In genomic region chr6:41247882-41248707, GRCh38 we compare ENCODE assay signal across 21 cellular contexts. TPM values are rescaled to one million over a fixed set of nuclear protein-coding genes. Genes with fewer than 3 reads are reported as not detected.
DNase-seq lines count a peak whose midpoint lies in the region; ATAC-seq, FAIRE-seq and TF ChIP-seq lines count a peak whose summit lies in the region.
"Had no signal": no experiment of that assay in that cellular context is flagged by ENCODE, and none has a peak within 500 bp of the region (broad histone marks: within the 10 kb centered on the region; RNA-seq: fewer than 3 reads in every experiment).

No MANE protein-coding gene starts in this region.

- H3K27ac ChIP-seq in GM12878 (ENCODE audit: control insufficient read depth, insufficient read depth) = no peak overlapping the region
- H3K27ac ChIP-seq: BLaER1 treated with 17β-estradiol and CSF1 and Interleukin-3, amounts not matched to agents 10 nM and 100 nM; HL-60; PC-9 had no signal

- H3K27me3 ChIP-seq in GM12878 (replicated peaks in 1 of 2; ENCODE audit: control insufficient read depth in 2 of 2, insufficient read depth in 2 of 2, low read length in 1 of 2) = no peaks in the 10 kb centered on the region
- H3K27me3 ChIP-seq: BLaER1 treated with 17β-estradiol and CSF1 and Interleukin-3, amounts not matched to agents 10 nM and 100 nM had no signal

- no peak overlapping the region for H3K4me2 ChIP-seq in GM12878 (ENCODE audit: control insufficient read depth, insufficient read depth)
- H3K4me2 ChIP-seq: BLaER1 treated with 17β-estradiol and CSF1 and Interleukin-3, amounts not matched to agents 10 nM and 100 nM; PC-9 had no signal

- H3K36me3 ChIP-seq in GM12878 (ENCODE audit: control insufficient read depth in 2 of 2, insufficient read depth in 2 of 2, low read length in 1 of 2) = no peaks in the 10 kb centered on the region

- no peak overlapping the region for H2AFZ ChIP-seq in GM12878 (ENCODE audit: control insufficient read depth, low read depth, low read length)
- H2AFZ ChIP-seq: PC-9 had no signal

- no peak for TF ChIP-seq CTCF in GM12878 (IDR thresholded peaks at IDR 0.05 in 2 of 3, conservative IDR thresholded peaks at IDR 0.05 in 1 of 3; ENCODE audit: control insufficient read depth in 2 of 3, extremely low read depth in 1 of 3, insufficient read depth in 1 of 3, low read depth in 3 of 3, low read length in 3 of 3)

- POLR2A ChIA-PET in activated naive CD8-positive, alpha-beta T cell treated with anti-CD3 and anti-CD28 coated beads, Interleukin-2, amount 10 ng/mL, durations not matched to agents 7 days and 5 days (lab: Charles Lee) = no interaction called here
- POLR2A ChIA-PET in GM12878 (lab: Charles Lee) = no interaction called here

- no peaks in the 10 kb centered on the region for H3K9me3 ChIP-seq in GM12878 (replicated peaks; ENCODE audit: control insufficient read depth, insufficient read depth, low read length)

- SMC1A ChIA-PET in GM12878 (lab: Charles Lee; ENCODE audit: uncharacterized antibody, unreplicated experiment) = no interaction called here

- CTCF ChIA-PET in GM12878 (lab: Yijun Ruan, JAX) = no interaction called here

- in situ Hi-C loops in GM12878 (cut with MboI) = no loop called here

- no peak for TF ChIP-seq RAD21 in GM12878 (IDR thresholded peaks at IDR 0.05; ENCODE audit: insufficient read depth, low read depth, low read length)

- H3K79me2 ChIP-seq in GM12878 (ENCODE audit: control insufficient read depth, insufficient read depth, low read length) = no peaks in the 10 kb centered on the region

- no peak overlapping the region for H3K9ac ChIP-seq in GM12878 (ENCODE audit: control insufficient read depth, insufficient read depth, low read length)
- H3K9ac ChIP-seq: BLaER1 treated with 17β-estradiol and CSF1 and Interleukin-3, amounts not matched to agents 10 nM and 100 nM had no signal

- no TSS peak for BruUV-seq in GM12878 (replicated peaks; lab: Mats Ljungman, UMichigan)

- TF ChIP-seq EP300 in GM12878 (IDR thresholded peaks at IDR 0.05; ENCODE audit: borderline replicate concordance in 1 of 2, control insufficient read depth in 1 of 2, low read depth in 2 of 2, low read length in 2 of 2) = no peak

- no peaks in the 10 kb centered on the region for H4K20me1 ChIP-seq in GM12878 (ENCODE audit: control insufficient read depth, insufficient read depth)
- H4K20me1 ChIP-seq: BLaER1 treated with 17β-estradiol and CSF1 and Interleukin-3, amounts not matched to agents 10 nM and 100 nM had no signal

- no peak for DNase-seq in activated naive CD8-positive, alpha-beta T cell treated with anti-CD3 and anti-CD28 coated beads, Interleukin-2, amount 10 ng/mL, durations not matched to agents 7 days and 5 days
- DNase-seq in activated naive CD8-positive, alpha-beta T cell treated with anti-CD3 and anti-CD28 coated beads, Interleukin-2, amount 50 U/mL, for 24 hours = no peak
- no peak for DNase-seq in GM12878 (ENCODE audit: low read depth, low spot score)
- DNase-seq in islet precursor cell = peak; percentile 24
- DNase-seq in superior temporal gyrus (ENCODE audit: extremely low spot score) = no peak
- DNase-seq in LoVo (ENCODE audit: low spot score) = no peak
- DNase-seq in SHP77 treated with DMSO at 0.1 percent for 48 hours (lab: John Stamatoyannopoulos, UW) = no peak
- no peak for DNase-seq in HuH-7.5 (ENCODE audit: low spot score)
- DNase-seq: COR-L47, NCI-H1436, NCI-H2029 treated with DMSO at 0.1 percent for 48 hours, NCI-H2171 treated with DMSO at 0.1 percent for 48 hours, NCI-H510A, NCI-H774, PC-9 had no signal

- H3K27me3 Mint-ChIP-seq in activated naive CD8-positive, alpha-beta T cell treated with anti-CD3 and anti-CD28 coated beads, Interleukin-2, amount 10 ng/mL, durations not matched to agents 7 days and 5 days = peaks cover 17% of the 10 kb centered on the region
- H3K27me3 Mint-ChIP-seq in activated naive CD8-positive, alpha-beta T cell treated with anti-CD3 and anti-CD28 coated beads, Interleukin-2, amount 50 U/mL, for 24 hours = peaks cover 2% of the 10 kb centered on the region

- no peaks in the 10 kb centered on the region for H3K36me3 Mint-ChIP-seq in activated naive CD8-positive, alpha-beta T cell treated with anti-CD3 and anti-CD28 coated beads, Interleukin-2, amount 10 ng/mL, durations not matched to agents 7 days and 5 days
- H3K36me3 Mint-ChIP-seq in activated naive CD8-positive, alpha-beta T cell treated with anti-CD3 and anti-CD28 coated beads, Interleukin-2, amount 50 U/mL, for 24 hours (ENCODE audit: low read depth) = no peaks in the 10 kb centered on the region

- intact Hi-C loops in GM12878 (cut with micrococcal nuclease; ENCODE audit: unreplicated experiment) = no loop called here

- peaks cover 6% of the 10 kb centered on the region for H3K9me3 Mint-ChIP-seq in activated naive CD8-positive, alpha-beta T cell treated with anti-CD3 and anti-CD28 coated beads, Interleukin-2, amount 10 ng/mL, durations not matched to agents 7 days and 5 days
- H3K9me3 Mint-ChIP-seq in activated naive CD8-positive, alpha-beta T cell treated with anti-CD3 and anti-CD28 coated beads, Interleukin-2, amount 50 U/mL, for 24 hours = no peaks in the 10 kb centered on the region

- no peak for TF ChIP-seq POLR2A in GM12878 (IDR thresholded peaks at IDR 0.05; ENCODE audit: low read depth, low read length)

- H3K27ac Mint-ChIP-seq in activated naive CD8-positive, alpha-beta T cell treated with anti-CD3 and anti-CD28 coated beads, Interleukin-2, amount 10 ng/mL, durations not matched to agents 7 days and 5 days = no peak overlapping the region
- H3K27ac Mint-ChIP-seq in activated naive CD8-positive, alpha-beta T cell treated with anti-CD3 and anti-CD28 coated beads, Interleukin-2, amount 50 U/mL, for 24 hours = no peak overlapping the region

- H3K4me1 ChIP-seq in GM12878 (ENCODE audit: control insufficient read depth, insufficient read depth, low read length) = no peaks in the 10 kb centered on the region

- ATAC-seq in activated naive CD8-positive, alpha-beta T cell treated with anti-CD3 and anti-CD28 coated beads, Interleukin-2, amount 10 ng/mL, durations not matched to agents 7 days and 5 days (ENCODE audit: low read depth) = peak; percentile 36
- ATAC-seq in activated naive CD8-positive, alpha-beta T cell treated with anti-CD3 and anti-CD28 coated beads, Interleukin-2, amount 50 U/mL, for 24 hours = no peak
- no peak for ATAC-seq in GM12878
- ATAC-seq: HCT116 had no signal

- H3K4me3 Mint-ChIP-seq in activated naive CD8-positive, alpha-beta T cell treated with anti-CD3 and anti-CD28 coated beads, Interleukin-2, amount 10 ng/mL, durations not matched to agents 7 days and 5 days = no peak overlapping the region
- no peak overlapping the region for H3K4me3 Mint-ChIP-seq in activated naive CD8-positive, alpha-beta T cell treated with anti-CD3 and anti-CD28 coated beads, Interleukin-2, amount 50 U/mL, for 24 hours

- WGBS in GM12878 (ENCODE audit: insufficient coverage, insufficient replicate concordance, low lambda C conversion rate, missing lambda C conversion rate) = 64% methylated on average over 7 of the region's 7 CpGs

- peak; percentile 86 for FAIRE-seq in GM12878 (lab: Jason Lieb, UNC)
- FAIRE-seq: HTR-8/SVneo had no signal

- H3K4me3 ChIP-seq in GM12878 = no peak overlapping the region
- H3K4me3 ChIP-seq: BLaER1 treated with 17β-estradiol and CSF1 and Interleukin-3, amounts not matched to agents 10 nM and 100 nM; PC-9 had no signal

- RAD21 ChIA-PET in GM12878 (lab: Charles Lee; ENCODE audit: unreplicated experiment) = no interaction called here

- H3K4me1 Mint-ChIP-seq in activated naive CD8-positive, alpha-beta T cell treated with anti-CD3 and anti-CD28 coated beads, Interleukin-2, amount 10 ng/mL, durations not matched to agents 7 days and 5 days = peaks cover 15% of the 10 kb centered on the region
- peaks cover 14% of the 10 kb centered on the region for H3K4me1 Mint-ChIP-seq in activated naive CD8-positive, alpha-beta T cell treated with anti-CD3 and anti-CD28 coated beads, Interleukin-2, amount 50 U/mL, for 24 hours

RNA-seq across cellular contexts. Expression of gene TREML4, which starts 19.9 kb away (rescaled TPM):
- not detected for total RNA-seq in activated naive CD8-positive, alpha-beta T cell treated with anti-CD3 and anti-CD28 coated beads, Interleukin-2, amount 10 ng/mL, durations not matched to agents 7 days and 5 days
- 0.15 TPM in 1 of 2 replicates, not detected in the other for total RNA-seq in GM12878 (2013; cell fraction: nucleolus; rRNA removed)
- total RNA-seq in GM12878 (2014; rRNA removed) = not detected in 2 replicates
- total RNA-seq in GM12878 (2014; rRNA removed; fragmentation: Illumina TruSeq; extraction: Trizol) = not detected in 2 replicates
- not detected in 2 replicates for total RNA-seq in GM12878 (2021)
- not detected for polyA plus RNA-seq in GM12878 (2011; ENCODE audit: low read depth)
- 0.03 TPM in 1 of 2 replicates, not detected in the other for polyA plus RNA-seq in GM12878 (2011; rRNA removed)
- polyA plus RNA-seq in GM12878 (2011; cell fraction: cytosol; rRNA removed) = not detected in 2 replicates
- polyA plus RNA-seq in GM12878 (2011; cell fraction: nucleus; rRNA removed) = not detected in 2 replicates
- polyA plus RNA-seq in GM12878 (2012) = not detected in 2 replicates
- polyA plus RNA-seq in GM12878 (2014; fragmentation: Illumina TruSeq; extraction: Trizol) = not detected in 2 replicates
- polyA plus RNA-seq in GM12878 (2014; fragmentation: Nextera tagmentation; extraction: Ambion mirVana) = not detected
- not detected in 2 replicates for polyA plus RNA-seq in GM12878 (2014; rRNA removed)
- polyA plus RNA-seq in GM12878 (2016; fragmentation: Nextera tagmentation; extraction: Ambion mirVana) = not detected
- not detected in 2 replicates for polyA minus RNA-seq in GM12878 (2011; rRNA and poly(A)+ RNA removed)
- not detected in 2 replicates for polyA minus RNA-seq in GM12878 (2011; cell fraction: cytosol; rRNA and poly(A)+ RNA removed)
- polyA minus RNA-seq in GM12878 (2011; cell fraction: nucleus; rRNA and poly(A)+ RNA removed) = not detected in 2 replicates
- total RNA-seq: A172, PC-9, SK-MEL-5 had no signal

RNA-seq across cellular contexts. Expression of gene TREM1, which starts 38.4 kb away (rescaled TPM):
- not detected for total RNA-seq in activated naive CD8-positive, alpha-beta T cell treated with anti-CD3 and anti-CD28 coated beads, Interleukin-2, amount 10 ng/mL, durations not matched to agents 7 days and 5 days
- total RNA-seq in GM12878 (2013; cell fraction: nucleolus; rRNA removed) = 9.0 and 10.7 TPM in 2 replicates
- total RNA-seq in GM12878 (2014; rRNA removed) (not detected in 2 replicates), GM12878 (2014; rRNA removed; fragmentation: Illumina TruSeq; extraction: Trizol) (0.09 and 0.23 TPM in 2 replicates), GM12878 (2021) (0.44 and 0.77 TPM in 2 replicates)
- 1.00 TPM for polyA plus RNA-seq in GM12878 (2011; ENCODE audit: low read depth)
- polyA plus RNA-seq in GM12878 (2011; rRNA removed) (1.6 and 2.6 TPM in 2 replicates), GM12878 (2014; fragmentation: Illumina TruSeq; extraction: Trizol) (0.35 TPM in 1 of 2 replicates, not detected in the other), GM12878 (2014; fragmentation: Nextera tagmentation; extraction: Ambion mirVana) (under 1 TPM; 0.11 to 0.69 TPM), GM12878 (2014; rRNA removed) (0.19 and 0.20 TPM in 2 replicates), GM12878 (2016; fragmentation: Nextera tagmentation; extraction: Ambion mirVana) (under 1 TPM in 1 of 2 experiments, not detected in 1; 0.12 TPM)
- 2.5 and 3.0 TPM in 2 replicates for polyA plus RNA-seq in GM12878 (2011; cell fraction: cytosol; rRNA removed)
- 1.1 and 1.4 TPM in 2 replicates for polyA plus RNA-seq in GM12878 (2011; cell fraction: nucleus; rRNA removed)
- 0.51 and 0.74 TPM in 2 replicates for polyA plus RNA-seq in GM12878 (2012)
- 1.6 and 2.6 TPM in 2 replicates for polyA minus RNA-seq in GM12878 (2011; rRNA and poly(A)+ RNA removed)
- polyA minus RNA-seq in GM12878 (2011; cell fraction: cytosol; rRNA and poly(A)+ RNA removed) = not detected in 2 replicates
- polyA minus RNA-seq in GM12878 (2011; cell fraction: nucleus; rRNA and poly(A)+ RNA removed) = 0.77 and 0.85 TPM in 2 replicates
- total RNA-seq: A172, PC-9, SK-MEL-5 had no signal

RNA-seq across cellular contexts. Expression of gene TREML2, which starts 47.1 kb away (rescaled TPM):
- total RNA-seq in activated naive CD8-positive, alpha-beta T cell treated with anti-CD3 and anti-CD28 coated beads, Interleukin-2, amount 10 ng/mL, durations not matched to agents 7 days and 5 days = 10 to 100 TPM; 13.5 to 14.9 TPM
- 21.1 and 21.6 TPM in 2 replicates for total RNA-seq in GM12878 (2013; cell fraction: nucleolus; rRNA removed)
- 9.1 and 11.0 TPM in 2 replicates for total RNA-seq in GM12878 (2014; rRNA removed)
- total RNA-seq in GM12878 (2014; rRNA removed; fragmentation: Illumina TruSeq; extraction: Trizol) = 6.1 and 6.6 TPM in 2 replicates
- 6.8 and 8.2 TPM in 2 replicates for total RNA-seq in GM12878 (2021)
- polyA plus RNA-seq in GM12878 (2011; ENCODE audit: low read depth) = 3.5 TPM
- 1.2 and 1.7 TPM in 2 replicates for polyA plus RNA-seq in GM12878 (2011; rRNA removed)
- 1.9 and 2.3 TPM in 2 replicates for polyA plus RNA-seq in GM12878 (2011; cell fraction: cytosol; rRNA removed)
- polyA plus RNA-seq in GM12878 (2011; cell fraction: nucleus; rRNA removed) = 1.3 and 1.4 TPM in 2 replicates
- 5.2 and 14.1 TPM in 2 replicates for polyA plus RNA-seq in GM12878 (2012)
- 5.9 and 9.0 TPM in 2 replicates for polyA plus RNA-seq in GM12878 (2014; fragmentation: Illumina TruSeq; extraction: Trizol)
- polyA plus RNA-seq in GM12878 (2014; fragmentation: Nextera tagmentation; extraction: Ambion mirVana) = under 1 TPM; 0.49 to 0.79 TPM
- polyA plus RNA-seq in GM12878 (2014; rRNA removed) = 7.0 and 7.2 TPM in 2 replicates
- polyA plus RNA-seq in GM12878 (2016; fragmentation: Nextera tagmentation; extraction: Ambion mirVana) = 1 to 10 TPM; 7.4 to 7.7 TPM
- 1.8 and 2.3 TPM in 2 replicates for polyA minus RNA-seq in GM12878 (2011; rRNA and poly(A)+ RNA removed)
- 0.31 and 0.40 TPM in 2 replicates for polyA minus RNA-seq in GM12878 (2011; cell fraction: cytosol; rRNA and poly(A)+ RNA removed)
- 0.24 and 0.57 TPM in 2 replicates for polyA minus RNA-seq in GM12878 (2011; cell fraction: nucleus; rRNA and poly(A)+ RNA removed)
- total RNA-seq: A172, PC-9, SK-MEL-5 had no signal
